In the genomic region with DNA sequence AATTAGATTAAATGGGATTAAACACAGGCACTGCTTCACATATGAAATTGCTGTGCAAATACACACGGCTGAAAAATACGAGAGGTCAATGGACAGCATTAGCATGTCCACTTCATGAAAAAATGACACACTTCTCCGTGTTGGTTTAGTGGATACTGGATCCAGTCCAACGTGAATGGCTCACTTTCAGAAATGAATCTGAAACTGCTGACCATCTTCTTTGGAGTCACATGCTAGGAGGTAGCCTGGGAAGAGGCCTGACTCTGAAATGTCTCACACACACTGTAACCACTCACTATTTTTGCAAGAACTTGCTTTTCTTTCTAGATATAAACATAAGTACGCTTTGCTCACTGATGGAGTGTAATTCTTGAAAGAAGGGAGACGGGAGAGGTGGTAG, we compare ENCODE assay signal across 15 cellular contexts.
A peak's percentile ranks its signal among the peaks of the same experiment; 100 is the strongest.
DNase-seq lines count a peak whose midpoint lies in the region; FAIRE-seq and TF ChIP-seq lines count a peak whose summit lies in the region.
"Had no signal": no experiment of that assay in that cellular context is flagged by ENCODE, and none has a peak within 500 bp of the region (broad histone marks: within the 10 kb centered on the region; RNA-seq: fewer than 3 reads in every experiment).

No MANE protein-coding gene starts in this region.

- POLR2A ChIA-PET in AG04450 (lab: Yijun Ruan, JAX): interaction anchor here (0.7 kb wide), 1 partner anchor 64 kb away, joined by 4 read pairs; no protein-coding TSS in a partner anchor

- H3K36me3 ChIP-seq in BE2C (no peaks in the 10 kb centered on the region), esophagus muscularis mucosa (no peaks in the 10 kb centered on the region)
- H3K36me3 ChIP-seq: colonic mucosa, ovary, thoracic aorta had no signal

- DNase-seq in AG04450 (ENCODE audit: low read depth, low spot score) (peak; percentile 61), LHCN-M2 (ENCODE audit: low read depth) (peak; percentile 73), astrocyte of the spinal cord (ENCODE audit: low read depth, low spot score) (peak; percentile 68), GM13976 (ENCODE audit: low spot score) (no peak), BE2C (no peak), posterior cingulate gyrus (no peak), esophagus muscularis mucosa (ENCODE audit: extremely low spot score) (no peak)
- DNase-seq: activated naive CD8-positive, alpha-beta T cell treated with anti-CD3 and anti-CD28 coated beads, Interleukin-2, amount 10 ng/mL, durations not matched to agents 7 days and 5 days; colonic mucosa; NCI-H226; ovary had no signal

- H3K27me3 ChIP-seq in AG04450 (ENCODE audit: control insufficient read depth, insufficient read depth, low read length): no peaks in the 10 kb centered on the region
- H3K27me3 ChIP-seq in BE2C: no peaks in the 10 kb centered on the region
- no peaks in the 10 kb centered on the region for H3K27me3 ChIP-seq in esophagus muscularis mucosa
- H3K27me3 ChIP-seq: colonic mucosa, ovary had no signal

- 80% methylated on average over 6 of the region's 6 CpGs for WGBS in esophagus muscularis mucosa

- TF ChIP-seq POLR2A in esophagus muscularis mucosa (IDR thresholded peaks at IDR 0.05; ENCODE audit: low read depth): no peak

- in situ Hi-C loops in astrocyte of the spinal cord (cut with HindIII; ENCODE audit: low sequenced_read_pairs) (no loop called here), GM13976 (cut with MboI; ENCODE audit: low sequenced_read_pairs, unreplicated experiment) (no loop called here)

- no peak for TF ChIP-seq CTCF in AG04450 (IDR thresholded peaks at IDR 0.05; ENCODE audit: low read depth, low read length)
- no peak for TF ChIP-seq CTCF in astrocyte of the spinal cord (IDR thresholded peaks at IDR 0.05; ENCODE audit: low read depth, low read length)
- TF ChIP-seq CTCF in GM13976 (IDR thresholded peaks at IDR 0.05; ENCODE audit: borderline replicate concordance, control extremely low read depth, extremely low read depth, insufficient read depth, missing control alignments): no peak
- TF ChIP-seq CTCF in BE2C (IDR thresholded peaks at IDR 0.05; ENCODE audit: low read depth, low read length): no peak
- no peak for TF ChIP-seq CTCF in esophagus muscularis mucosa (IDR thresholded peaks at IDR 0.05)

- H3K9me3 ChIP-seq in AG04450 (ENCODE audit: control insufficient read depth, insufficient read depth, low read length) (no peaks in the 10 kb centered on the region), BE2C (no peaks in the 10 kb centered on the region), esophagus muscularis mucosa (no peaks in the 10 kb centered on the region)
- H3K9me3 ChIP-seq: colonic mucosa, ovary, thoracic aorta had no signal

- CTCF ChIA-PET in AG04450 (lab: Charles Lee): no interaction called here

- H3K4me3 ChIP-seq in AG04450 (ENCODE audit: low read depth, low read length) (no peak overlapping the region), astrocyte of the spinal cord (ENCODE audit: low read depth, low read length) (no peak overlapping the region), BE2C (ENCODE audit: low read depth, low read length) (no peak overlapping the region), esophagus muscularis mucosa (no peak overlapping the region)
- H3K4me3 ChIP-seq: colonic mucosa, ovary, thoracic aorta had no signal

- H3K27ac ChIP-seq in AG04450 (ENCODE audit: low read depth, low read length) (peak overlapping the region; percentile 66), esophagus muscularis mucosa (replicated peaks in 1 of 4) (no peak overlapping the region)
- H3K27ac ChIP-seq: colonic mucosa, ovary, thoracic aorta had no signal

- intact Hi-C loops in posterior cingulate gyrus (cut with DNase I) (no loop called here), esophagus muscularis mucosa (cut with DNase I) (no loop called here)

- peak; percentile 87 for FAIRE-seq in islet of Langerhans (lab: Jason Lieb, UNC)
- FAIRE-seq: D721Med, frontal cortex had no signal

- H3K4me1 ChIP-seq in BE2C (no peaks in the 10 kb centered on the region), esophagus muscularis mucosa (peaks cover 0 to 5% (median 0%) of the 10 kb centered on the region in 4 donors)
- H3K4me1 ChIP-seq: colonic mucosa had no signal

- no peak for TF ChIP-seq EP300 in esophagus muscularis mucosa (IDR thresholded peaks at IDR 0.05)

Comparison
In these comparisons a context has a peak if more than half of its experiments do, and no peak if none do; other contexts are left out.
1. DNase-seq: peak in AG04450 (single experiment), LHCN-M2 (single experiment) and astrocyte of the spinal cord (single experiment); none in GM13976 (single experiment), BE2C (single experiment), posterior cingulate gyrus (0 of 10) and esophagus muscularis mucosa (single experiment).